In genomic region chr10:16967866-16968721, GRCh38 we compare ENCODE assay signal across 10 cellular contexts.
DNase-seq lines count a peak whose midpoint lies in the region; ATAC-seq and TF ChIP-seq lines count a peak whose summit lies in the region.
"Had no signal": no experiment of that assay in that cellular context is flagged by ENCODE, and none has a peak within 500 bp of the region (broad histone marks: within the 10 kb centered on the region; RNA-seq: fewer than 3 reads in every experiment).

No MANE protein-coding gene starts in this region.

- no peaks in the 10 kb centered on the region for H3K4me1 ChIP-seq in NT2/D1 (ENCODE audit: insufficient read depth, insufficient read length)
- H3K4me1 ChIP-seq in naive thymus-derived CD4-positive, alpha-beta T cell (ENCODE audit: control insufficient read depth in 2 of 2, insufficient read depth in 2 of 2, low read length in 2 of 2), result no peaks in the 10 kb centered on the region

- peaks cover 0 to 33% (median 14%) of the 10 kb centered on the region in 5 donors for H3K36me3 Mint-ChIP-seq in naive thymus-derived CD4-positive, alpha-beta T cell

- no peaks in the 10 kb centered on the region for H3K27me3 ChIP-seq in NT2/D1 (ENCODE audit: insufficient read depth, insufficient read length)
- no peaks in the 10 kb centered on the region for H3K27me3 ChIP-seq in naive thymus-derived CD4-positive, alpha-beta T cell (ENCODE audit: control insufficient read depth in 2 of 2, insufficient read depth in 2 of 2, low read length in 2 of 2)

- no peak overlapping the region for H3K27ac ChIP-seq in naive thymus-derived CD4-positive, alpha-beta T cell (ENCODE audit: low read depth, low read length)
- no peak overlapping the region for H3K27ac ChIP-seq in substantia nigra (ENCODE audit: low read depth, low read length, poor library complexity, severe bottlenecking)

- H3K4me1 Mint-ChIP-seq in naive thymus-derived CD4-positive, alpha-beta T cell, result peaks cover 11 to 24% (median 13%) of the 10 kb centered on the region in 7 donors

- ATAC-seq in naive thymus-derived CD4-positive, alpha-beta T cell, result no peak

- H3K9me3 ChIP-seq in NT2/D1 (ENCODE audit: insufficient read depth, low read length), result no peaks in the 10 kb centered on the region
- no peaks in the 10 kb centered on the region for H3K9me3 ChIP-seq in naive thymus-derived CD4-positive, alpha-beta T cell (ENCODE audit: control insufficient read depth in 2 of 3, low read length in 3 of 3)

- intact Hi-C loops in naive thymus-derived CD4-positive, alpha-beta T cell (cut with micrococcal nuclease), result loop anchor here in 1 of 2 donors (2.0 kb wide), 1 partner anchor 59 kb away; no protein-coding TSS in a partner anchor

- H3K4me3 ChIP-seq in AG10803 (ENCODE audit: low read length) (no peak overlapping the region; the same call in 1 of the 2 replicates), NT2/D1 (ENCODE audit: insufficient read length, low read depth) (no peak overlapping the region), epithelial cell of esophagus (ENCODE audit: low read length) (no peak overlapping the region)
- H3K4me3 ChIP-seq in naive thymus-derived CD4-positive, alpha-beta T cell (ENCODE audit: low read length), result no peak overlapping the region

- no peak overlapping the region for H3K9ac ChIP-seq in NT2/D1 (ENCODE audit: insufficient read length, low read depth)

- no peak for TF ChIP-seq CTCF in AG10803 (conservative IDR thresholded peaks at IDR 0.05; ENCODE audit: low read length)
- TF ChIP-seq CTCF in epithelial cell of esophagus (IDR thresholded peaks at IDR 0.05; ENCODE audit: insufficient read depth, low read depth, low read length, missing control alignments), result no peak

- H3K27ac Mint-ChIP-seq in naive thymus-derived CD4-positive, alpha-beta T cell, result peak overlapping the region in 6 of 9 donors; percentile 15 to 84 (median 75)

- H3K27me3 Mint-ChIP-seq in naive thymus-derived CD4-positive, alpha-beta T cell, result peaks cover 0 to 32% (median 0%) of the 10 kb centered on the region in 5 donors

- peaks cover 0 to 3% (median 0%) of the 10 kb centered on the region in 11 donors for H3K9me3 Mint-ChIP-seq in naive thymus-derived CD4-positive, alpha-beta T cell

- no peaks in the 10 kb centered on the region for H3K36me3 ChIP-seq in NT2/D1 (ENCODE audit: insufficient read depth, insufficient read length, low read length)
- no peaks in the 10 kb centered on the region for H3K36me3 ChIP-seq in naive thymus-derived CD4-positive, alpha-beta T cell (ENCODE audit: control insufficient read depth in 2 of 3, insufficient read depth in 3 of 3, low read length in 3 of 3)

- POLR2A ChIA-PET in naive thymus-derived CD4-positive, alpha-beta T cell (lab: Charles Lee), result no interaction called here

- DNase-seq in AG10803 (ENCODE audit: low read depth), result peak; percentile 89
- peak; percentile 60 for DNase-seq in NT2/D1 (ENCODE audit: low read depth, low spot score)
- peak; percentile 36 for DNase-seq in epithelial cell of esophagus (ENCODE audit: low read depth)
- no peak for DNase-seq in naive thymus-derived CD4-positive, alpha-beta T cell
- no peak for DNase-seq in activated CD4-positive, CD25-positive, alpha-beta regulatory T cell (lab: John Stamatoyannopoulos, UW)
- no peak for DNase-seq in substantia nigra (lab: John Stamatoyannopoulos, UW)
- no peak for DNase-seq in NCI-H1105 (lab: John Stamatoyannopoulos, UW)
- no peak for DNase-seq in NCI-H146 (lab: John Stamatoyannopoulos, UW)
- DNase-seq: effector CD4-positive, alpha-beta T cell; NCI-H1930 had no signal

- H3K4me3 Mint-ChIP-seq in naive thymus-derived CD4-positive, alpha-beta T cell, result peak overlapping the region in 2 of 10 donors; percentile 59 to 73

- CTCF ChIA-PET in naive thymus-derived CD4-positive, alpha-beta T cell (lab: Charles Lee), result interaction anchor here (0.7 kb wide), 1 partner anchor 31 kb away, joined by 7 read pairs; no protein-coding TSS in a partner anchor

Comparison
In these comparisons a context has a peak if more than half of its experiments do, and no peak if none do; other contexts are left out.
1. DNase-seq: peak in AG10803 (single experiment), NT2/D1 (single experiment) and epithelial cell of esophagus (single experiment); none in naive thymus-derived CD4-positive, alpha-beta T cell (0 of 9), activated CD4-positive, CD25-positive, alpha-beta regulatory T cell (0 of 4), substantia nigra (0 of 49), NCI-H1105 (single experiment) and NCI-H146 (single experiment).